11 cellular contexts compared by ENCODE assay signal in the genomic region with DNA sequence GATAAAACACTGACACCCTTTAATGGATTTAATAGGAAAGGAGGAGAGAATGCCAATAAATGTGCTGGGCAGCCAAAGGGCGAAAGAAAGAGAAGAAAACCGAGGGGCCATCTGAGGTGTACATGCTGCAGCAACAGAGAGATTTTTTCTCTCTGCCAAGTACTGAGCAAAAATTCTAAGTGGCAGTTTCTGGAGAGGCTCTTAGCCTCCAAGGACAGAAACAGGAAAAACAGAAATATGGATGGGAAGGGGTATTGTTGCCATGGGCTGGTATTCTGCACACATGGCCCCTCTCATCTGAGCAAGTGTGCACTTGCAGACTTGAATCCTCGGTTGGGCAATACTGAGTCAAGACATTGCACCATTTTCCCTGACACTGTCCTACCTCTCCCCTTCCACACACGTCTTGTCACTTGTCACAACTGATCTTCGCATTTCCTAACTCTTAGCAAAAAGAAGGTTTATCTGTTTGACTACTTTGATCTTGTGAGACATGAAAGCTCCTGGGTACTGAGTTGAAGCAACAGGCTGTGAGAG.
DNase-seq lines count a peak whose midpoint lies in the region; ATAC-seq and TF ChIP-seq lines count a peak whose summit lies in the region.
"Had no signal": no experiment of that assay in that cellular context is flagged by ENCODE, and none has a peak within 500 bp of the region (broad histone marks: within the 10 kb centered on the region; RNA-seq: fewer than 3 reads in every experiment).

No MANE protein-coding gene starts in this region.

- H3K4me1 ChIP-seq in mucosa of rectum (ENCODE audit: control insufficient read depth in 2 of 2, insufficient read depth in 2 of 2, low read length in 2 of 2) (peaks cover 19 to 33% of the 10 kb centered on the region in 2 donors), upper lobe of right lung (peaks cover 11% of the 10 kb centered on the region)
- H3K4me1 ChIP-seq: parathyroid adenoma had no signal

- no peak for TF ChIP-seq CTCF in choroid plexus epithelial cell (conservative IDR thresholded peaks at IDR 0.05; ENCODE audit: low read depth, low read length)
- no peak for TF ChIP-seq CTCF in upper lobe of right lung (IDR thresholded peaks at IDR 0.05)

- H3K9me3 ChIP-seq in mucosa of rectum (ENCODE audit: control insufficient read depth in 2 of 2, low read length in 2 of 2) (no peaks in the 10 kb centered on the region), upper lobe of right lung (no peaks in the 10 kb centered on the region)

- DNase-seq in Right ventricle myocardium superior (no peak), Right ventricle myocardium inferior (ENCODE audit: missing footprints) (no peak), choroid plexus epithelial cell (ENCODE audit: low read depth) (peak; percentile 17), upper lobe of right lung (no peak), NCI-H1092 (lab: John Stamatoyannopoulos, UW) (no peak)
- DNase-seq in stimulated activated CD4-positive, alpha-beta T cell treated with anti-CD3 and anti-CD28 coated beads, Interleukin-1b, Interleukin-23, amount 100 ng/mL, for 48 hours, result no peak
- DNase-seq: Kasumi-1, NCI-H226 had no signal

- H3K27me3 ChIP-seq in mucosa of rectum (ENCODE audit: control insufficient read depth in 2 of 2, insufficient read depth in 2 of 2, low read length in 2 of 2) (no peaks in the 10 kb centered on the region), upper lobe of right lung (no peaks in the 10 kb centered on the region)

- intact Hi-C loops in Right ventricle myocardium superior (cut with DNase I), result no loop called here
- intact Hi-C loops in Right ventricle myocardium inferior (cut with DNase I), result loop anchor here (5.0 kb wide), 1 partner anchor 116 kb away; no protein-coding TSS in a partner anchor
- intact Hi-C loops in upper lobe of right lung (cut with DNase I), result no loop called here

- H3K36me3 ChIP-seq in mucosa of rectum (ENCODE audit: control insufficient read depth in 2 of 2, insufficient read depth in 2 of 2, low read length in 2 of 2), result peaks cover 9 to 13% of the 10 kb centered on the region in 2 donors
- peaks cover 17% of the 10 kb centered on the region for H3K36me3 ChIP-seq in upper lobe of right lung

- ATAC-seq in Right ventricle myocardium superior (ENCODE audit: poor library complexity) (peak; percentile 24), Right ventricle myocardium inferior (no peak), upper lobe of right lung (peak; percentile 57), HG03442 (IDR thresholded peaks at IDR 0.05; ENCODE audit: unreplicated experiment) (no peak)

- peak overlapping the region; percentile 29 to 77 for H3K27ac ChIP-seq in mucosa of rectum (ENCODE audit: low read depth in 2 of 2, low read length in 2 of 2)
- H3K27ac ChIP-seq in upper lobe of right lung, result peak overlapping the region; percentile 80

- H3K4me3 ChIP-seq in choroid plexus epithelial cell (ENCODE audit: low read depth, low read length) (no peak overlapping the region), mucosa of rectum (ENCODE audit: low read length in 2 of 2) (no peak overlapping the region), upper lobe of right lung (no peak overlapping the region)

- H3K9ac ChIP-seq in mucosa of rectum (ENCODE audit: low read depth in 1 of 2, low read length in 2 of 2), result no peak overlapping the region
- H3K9ac ChIP-seq: parathyroid adenoma had no signal

Comparison
In these comparisons a context has a peak if more than half of its experiments do, and no peak if none do; other contexts are left out.
1. ATAC-seq: peak in Right ventricle myocardium superior (single experiment) and upper lobe of right lung (single experiment); none in Right ventricle myocardium inferior (single experiment) and HG03442 (single experiment).